Comparison of ENCODE assay signal across 27 cellular contexts in the genomic region with DNA sequence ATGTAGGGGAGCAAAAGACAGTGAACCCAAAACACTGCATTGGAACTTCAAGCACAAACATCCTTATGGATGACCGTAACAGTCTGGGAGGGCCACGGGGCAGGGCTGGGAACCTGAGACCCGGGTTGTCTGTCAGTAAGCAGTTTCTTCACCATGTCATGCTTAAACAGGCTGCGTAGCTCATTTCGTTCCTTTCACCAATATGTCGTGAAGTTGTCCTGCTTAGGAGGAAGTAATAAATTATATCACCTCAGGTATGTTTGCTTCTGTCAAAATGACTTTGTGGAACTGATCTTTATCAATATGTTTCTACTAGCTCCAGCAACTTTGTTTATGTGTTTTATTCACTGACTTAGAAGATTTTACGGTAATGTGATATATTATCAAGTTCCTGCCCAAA. TPM values are rescaled to one million over a fixed set of nuclear protein-coding genes. Genes with fewer than 3 reads are reported as not detected.
DNase-seq lines count a peak whose midpoint lies in the region; ATAC-seq, FAIRE-seq and TF ChIP-seq lines count a peak whose summit lies in the region.
"Had no signal": no experiment of that assay in that cellular context is flagged by ENCODE, and none has a peak within 500 bp of the region (broad histone marks: within the 10 kb centered on the region; RNA-seq: fewer than 3 reads in every experiment).

No MANE protein-coding gene starts in this region.

- no peak overlapping the region for H4K91ac ChIP-seq in trophoblast cell (ENCODE audit: low read depth, low read length)

- H3K9me3 ChIP-seq in K562 (replicated peaks; ENCODE audit: control insufficient read depth, insufficient read depth, low read depth, low read length), result peaks cover 8% of the 10 kb centered on the region
- peaks cover 4% of the 10 kb centered on the region for H3K9me3 ChIP-seq in trophoblast cell (ENCODE audit: insufficient read depth, low read depth, low read length)
- H3K9me3 ChIP-seq: BE2C had no signal

- TF ChIP-seq RAD21 in K562 (CRISPR knock-in tag; conservative IDR thresholded peaks at IDR 0.05 in 1 of 2, IDR thresholded peaks at IDR 0.05 in 1 of 2), result no peak

- H2BK5ac ChIP-seq in trophoblast cell (ENCODE audit: low read depth, low read length, poor library complexity), result no peak overlapping the region

- DNase-seq in T47D (ENCODE audit: low read depth in 1 of 2, low spot score in 1 of 2), result peak; percentile 27 to 92
- DNase-seq in MCF 10A (ENCODE audit: unreplicated experiment), result no peak
- DNase-seq in K562 (ENCODE audit: extremely low read depth in 1 of 4, low spot score in 3 of 4), result peak in 2 of 4 experiments; percentile 51 to 57
- no peak for DNase-seq in trophoblast cell
- no peak for DNase-seq in activated gamma-delta T cell treated with Interleukin-2 at 50 U/mL for 16 hours
- DNase-seq in NCI-H1930 (lab: John Stamatoyannopoulos, UW), result no peak
- no peak for DNase-seq in mesenteric fat pad (ENCODE audit: low spot score)
- DNase-seq: 8988T; ACHN; BE2C; CD4-positive, alpha-beta T cell; H9; Karpas-422; MV-4-11; NCI-H1105; NCI-H146; NCI-H2029; NCI-H2227 treated with DMSO at 0.1 percent for 48 hours; NCI-H526 treated with DMSO at 0.1 percent for 48 hours; Right ventricle myocardium superior; RPMI8226 had no signal

- H3K4me2 ChIP-seq in K562 (ENCODE audit: insufficient read depth, low read length) (peak overlapping the region; percentile 56), trophoblast cell (ENCODE audit: low read length) (no peak overlapping the region)
- H3K4me2 ChIP-seq: GM23338 had no signal

- H3K9me3 Mint-ChIP-seq in MCF 10A (ENCODE audit: unreplicated experiment), result peaks cover 14% of the 10 kb centered on the region

- H3K79me2 ChIP-seq in K562 (ENCODE audit: control insufficient read depth, insufficient read depth, low read length) (no peaks in the 10 kb centered on the region), trophoblast cell (ENCODE audit: control insufficient read depth, insufficient read depth, low read length, poor library complexity) (no peaks in the 10 kb centered on the region)

- no peak overlapping the region for H2AK5ac ChIP-seq in trophoblast cell (ENCODE audit: low read length)

- no peaks in the 10 kb centered on the region for H4K20me1 ChIP-seq in K562 (replicated peaks; ENCODE audit: control insufficient read depth, insufficient read depth, low read length)

- BruUV-seq in MCF 10A (replicated peaks; lab: Mats Ljungman, UMichigan), result no TSS peak
- no TSS peak for BruUV-seq in K562 (replicated peaks; lab: Mats Ljungman, UMichigan)

- H3K23ac ChIP-seq in trophoblast cell (ENCODE audit: low read length), result peak overlapping the region; percentile 40

- peak; percentile 86 for ATAC-seq in K562
- no peak for ATAC-seq in HG02884 (IDR thresholded peaks at IDR 0.05; ENCODE audit: unreplicated experiment)
- ATAC-seq: GM23338 had no signal

- H3K4me1 Mint-ChIP-seq in MCF 10A (ENCODE audit: insufficient read depth, unreplicated experiment), result no peaks in the 10 kb centered on the region

- WGBS in K562 (ENCODE audit: insufficient coverage, low coverage, missing lambda C conversion rate), result 6% methylated on average over 7 of the region's 7 CpGs
- no CpG with 5 or more reads among the region's 7 CpGs for WGBS in trophoblast cell (ENCODE audit: extremely low coverage, insufficient coverage, insufficient read length)

- no peaks in the 10 kb centered on the region for H3K27me3 ChIP-seq in K562 (ENCODE audit: control insufficient read depth in 2 of 2, insufficient read depth in 2 of 2, low read length in 2 of 2)
- H3K27me3 ChIP-seq in trophoblast cell (ENCODE audit: insufficient read depth, low read length), result no peaks in the 10 kb centered on the region
- H3K27me3 ChIP-seq: BE2C had no signal

- no peaks in the 10 kb centered on the region for H3K36me3 Mint-ChIP-seq in MCF 10A (ENCODE audit: insufficient read depth, unreplicated experiment)

- H3K14ac ChIP-seq in trophoblast cell (ENCODE audit: low read length), result no peak overlapping the region

- no peaks in the 10 kb centered on the region for H3K79me1 ChIP-seq in trophoblast cell (ENCODE audit: low read length)

- H4K12ac ChIP-seq in trophoblast cell (ENCODE audit: low read depth, low read length), result no peak overlapping the region

- no peak overlapping the region for H2BK120ac ChIP-seq in trophoblast cell (ENCODE audit: insufficient read depth, low read length, poor library complexity)

- peak overlapping the region; percentile 3 to 75; a peak in 2 of 4 replicates for H3K9ac ChIP-seq in K562 (ENCODE audit: insufficient read depth in 1 of 2, low read depth in 2 of 2, low read length in 2 of 2)
- no peak overlapping the region for H3K9ac ChIP-seq in trophoblast cell (ENCODE audit: low read length)

- H3K4me3 Mint-ChIP-seq in MCF 10A (ENCODE audit: unreplicated experiment), result no peak overlapping the region
- H3K4me3 Mint-ChIP-seq: CD4-positive, alpha-beta T cell; GM23338; H9 had no signal

- CTCF ChIA-PET in MCF 10A (lab: Yijun Ruan, JAX) (interaction anchor here (0.6 kb wide), 1 partner anchor 211 kb away, joined by 3 read pairs; no protein-coding TSS in a partner anchor), K562 (lab: Yijun Ruan, JAX; ENCODE audit: low intra/inter-chr PET ratio) (no interaction called here)

- POLR2A ChIA-PET in MCF 10A (lab: Yijun Ruan, JAX) (interaction anchor here (1.0 kb wide), 1 partner anchor 13 kb away, joined by 5 read pairs; the partner anchor contains the start of gene MAK), K562 (lab: Yijun Ruan, JAX) (interaction anchor here (1.0 to 1.8 kb wide), 3 partner anchors 8 to 322 kb away, joined by 3 to 4 read pairs (median 4); partner anchors contain the start of gene MAK)

- H3K18ac ChIP-seq in trophoblast cell (ENCODE audit: low read length), result no peak overlapping the region

- TF ChIP-seq POLR2A in K562 (conservative IDR thresholded peaks at IDR 0.05), result no peak

- peak overlapping the region; percentile 53 for H3K27ac ChIP-seq in K562 (ENCODE audit: extremely low read depth, low read depth, low read length)
- H3K27ac ChIP-seq in trophoblast cell (ENCODE audit: low read depth, low read length), result no peak overlapping the region

- no peak overlapping the region for H4K8ac ChIP-seq in trophoblast cell (ENCODE audit: low read depth, low read length)

- peak; percentile 54; the same call in 1 of the 2 replicates for TF ChIP-seq EP300 in K562 (IDR thresholded peaks at IDR 0.05; ENCODE audit: low read length)

- intact Hi-C loops in MCF 10A (cut with micrococcal nuclease), result no loop called here
- intact Hi-C loops in K562 (cut with micrococcal nuclease), result loop anchor here (2.0 kb wide), 1 partner anchor 218 kb away; no protein-coding TSS in a partner anchor

- H3K4me1 ChIP-seq in K562 (replicated peaks in 1 of 2; ENCODE audit: control insufficient read depth in 2 of 2, insufficient read depth in 2 of 2, low read length in 2 of 2), result peaks cover 8 to 11% of the 10 kb centered on the region in 2 experiments; a peak in 3 of 5 replicates
- H3K4me1 ChIP-seq in trophoblast cell (ENCODE audit: control insufficient read depth in 1 of 2, insufficient read depth in 2 of 2, low read length in 2 of 2), result peaks cover 0 to 3% of the 10 kb centered on the region in 2 experiments
- H3K4me1 ChIP-seq: BE2C had no signal

- H3K36me3 ChIP-seq in K562 (ENCODE audit: control insufficient read depth, insufficient read depth, low read length) (no peaks in the 10 kb centered on the region), trophoblast cell (ENCODE audit: control insufficient read depth in 1 of 2, insufficient read depth in 2 of 2, low read length in 2 of 2) (no peaks in the 10 kb centered on the region)
- H3K36me3 ChIP-seq: BE2C had no signal

- FAIRE-seq in K562 (lab: Jason Lieb, UNC), result peak; percentile 82
- FAIRE-seq: D721Med, GM18507 had no signal

- no peak for TF ChIP-seq CTCF in MCF 10A (IDR thresholded peaks at IDR 0.05; ENCODE audit: unreplicated experiment)
- TF ChIP-seq CTCF in K562 (IDR thresholded peaks at IDR 0.05 in 2 of 3, conservative IDR thresholded peaks at IDR 0.05 in 1 of 3; ENCODE audit: insufficient read depth in 2 of 3, low read depth in 1 of 3, low read length in 3 of 3), result no peak

- no peaks in the 10 kb centered on the region for H3K9me1 ChIP-seq in K562 (ENCODE audit: control insufficient read depth, insufficient read depth, low read length)

- in situ Hi-C loops in T47D (cut with HindIII; ENCODE audit: low pct_unique_long_range_greater_than_20kb, low sequenced_read_pairs), result no loop called here
- in situ Hi-C loops in K562 (cut with MboI), result no loop called here

- H2AFZ ChIP-seq in K562 (ENCODE audit: low read depth, low read length), result peak overlapping the region; percentile 89
- no peak overlapping the region for H2AFZ ChIP-seq in trophoblast cell (ENCODE audit: insufficient read depth, low read length, poor library complexity)
- H2AFZ ChIP-seq: GM23338 had no signal

- no peak overlapping the region for H3K4ac ChIP-seq in trophoblast cell (ENCODE audit: low read depth, low read length)

- peaks cover 4% of the 10 kb centered on the region for H3K27me3 Mint-ChIP-seq in MCF 10A (ENCODE audit: insufficient read depth, unreplicated experiment)

- H3K27ac Mint-ChIP-seq in MCF 10A (ENCODE audit: low read depth, unreplicated experiment), result no peak overlapping the region
- H3K27ac Mint-ChIP-seq: CD4-positive, alpha-beta T cell; GM23338; H9 had no signal

- H3K4me3 ChIP-seq in K562 (no peak overlapping the region), trophoblast cell (ENCODE audit: low read depth, low read length) (no peak overlapping the region)
- H3K4me3 ChIP-seq: GM23338 had no signal

- no peak overlapping the region for H2BK12ac ChIP-seq in trophoblast cell (ENCODE audit: low read length)

RNA-seq across cellular contexts. Expression of gene MAK, which starts 12.4 kb away (rescaled TPM):
- total RNA-seq in MCF 10A (2022) (not detected in 2 replicates), K562 (2014; rRNA removed) (0.41 TPM in 2 replicates), K562 (2014; rRNA removed; fragmentation: Illumina TruSeq; extraction: Trizol) (0.55 and 0.67 TPM in 2 replicates), K562 (2015; rRNA removed; fragmentation: Illumina TruSeq; extraction: Trizol) (0.41 and 0.51 TPM in 2 replicates), K562 (2021) (0.54 and 0.64 TPM in 2 replicates), mesenteric fat pad (0.71 TPM)
- total RNA-seq in K562 (2011; cell fraction: chromatin; rRNA removed; ENCODE audit: low replicate concordance), result 0.51 and 1.5 TPM in 2 replicates
- total RNA-seq in K562 (2011; cell fraction: nucleolus; rRNA removed), result 0.17 and 0.26 TPM in 2 replicates
- 0.31 and 0.59 TPM in 2 replicates for total RNA-seq in K562 (2011; cell fraction: nucleoplasm; rRNA removed)
- polyA plus RNA-seq in K562 (2011; rRNA removed) (0.18 and 0.31 TPM in 2 replicates), K562 (2014; fragmentation: Illumina TruSeq; extraction: Trizol) (0.55 and 0.58 TPM in 2 replicates), K562 (2014; fragmentation: Nextera tagmentation; extraction: Ambion mirVana) (1 to 10 TPM in 1 of 2 experiments, under 1 TPM in 1; 0.53 to 1.1 TPM), K562 (2014; rRNA removed) (0.25 and 0.43 TPM in 2 replicates)
- 0.10 TPM in 1 of 2 replicates, not detected in the other for polyA plus RNA-seq in K562 (2011; cell fraction: cytosol; rRNA removed)
- 0.14 and 0.18 TPM in 2 replicates for polyA plus RNA-seq in K562 (2011; cell fraction: nucleus; rRNA removed)
- 0.43 and 0.50 TPM in 2 replicates for polyA plus RNA-seq in K562 (2012)
- polyA minus RNA-seq in K562 (2011; rRNA and poly(A)+ RNA removed), result 0.15 and 0.42 TPM in 2 replicates
- 0.27 and 0.38 TPM in 2 replicates for polyA minus RNA-seq in K562 (2011; cell fraction: cytosol; rRNA and poly(A)+ RNA removed)
- polyA minus RNA-seq in K562 (2011; cell fraction: nucleus; rRNA and poly(A)+ RNA removed), result 0.22 and 0.27 TPM in 2 replicates
- 0.15 and 0.21 TPM in 2 replicates for polyA plus RNA-seq in trophoblast cell (2013)
- total RNA-seq: Right ventricle myocardium superior had no signal

RNA-seq across cellular contexts. Expression of gene GCM2, which starts 31.1 kb away (rescaled TPM):
- total RNA-seq in MCF 10A (2022) (not detected in 2 replicates), K562 (2014; rRNA removed) (not detected in 2 replicates), K562 (2014; rRNA removed; fragmentation: Illumina TruSeq; extraction: Trizol) (not detected in 2 replicates), K562 (2015; rRNA removed; fragmentation: Illumina TruSeq; extraction: Trizol) (not detected in 2 replicates), K562 (2021) (0.11 TPM in 1 of 2 replicates, not detected in the other), mesenteric fat pad (not detected)
- 0.16 TPM in 1 of 2 replicates, not detected in the other for total RNA-seq in K562 (2011; cell fraction: chromatin; rRNA removed; ENCODE audit: low replicate concordance)
- total RNA-seq in K562 (2011; cell fraction: nucleolus; rRNA removed), result not detected in 2 replicates
- total RNA-seq in K562 (2011; cell fraction: nucleoplasm; rRNA removed), result not detected in 2 replicates
- polyA plus RNA-seq in K562 (2011; rRNA removed) (0.04 TPM in 1 of 2 replicates, not detected in the other), K562 (2014; fragmentation: Illumina TruSeq; extraction: Trizol) (0.07 TPM in 1 of 2 replicates, not detected in the other), K562 (2014; fragmentation: Nextera tagmentation; extraction: Ambion mirVana) (under 1 TPM; 0.01 TPM), K562 (2014; rRNA removed) (not detected in 2 replicates)
- polyA plus RNA-seq in K562 (2011; cell fraction: cytosol; rRNA removed), result 0.07 TPM in 1 of 2 replicates, not detected in the other
- not detected in 2 replicates for polyA plus RNA-seq in K562 (2011; cell fraction: nucleus; rRNA removed)
- polyA plus RNA-seq in K562 (2012), result not detected in 2 replicates
- polyA minus RNA-seq in K562 (2011; rRNA and poly(A)+ RNA removed), result not detected in 2 replicates
- polyA minus RNA-seq in K562 (2011; cell fraction: cytosol; rRNA and poly(A)+ RNA removed), result not detected in 2 replicates
- polyA minus RNA-seq in K562 (2011; cell fraction: nucleus; rRNA and poly(A)+ RNA removed), result not detected in 2 replicates
- 0.81 and 0.82 TPM in 2 replicates for polyA plus RNA-seq in trophoblast cell (2013)
- total RNA-seq: CD4-positive, alpha-beta T cell; GM23338; M059J; NCI-H460; Right ventricle myocardium superior had no signal
- polyA plus RNA-seq: GM23338 had no signal

RNA-seq across cellular contexts. Expression of gene SYCP2L, which starts 36.1 kb away (rescaled TPM):
- total RNA-seq in MCF 10A (2022) (not detected in 2 replicates), K562 (2014; rRNA removed) (11.2 and 18.8 TPM in 2 replicates), K562 (2014; rRNA removed; fragmentation: Illumina TruSeq; extraction: Trizol) (29.7 and 29.8 TPM in 2 replicates), K562 (2015; rRNA removed; fragmentation: Illumina TruSeq; extraction: Trizol) (22.0 and 27.1 TPM in 2 replicates), K562 (2021) (18.1 and 21.5 TPM in 2 replicates), mesenteric fat pad (0.93 TPM)
- 49.5 and 138 TPM in 2 replicates for total RNA-seq in K562 (2011; cell fraction: chromatin; rRNA removed; ENCODE audit: low replicate concordance)
- 18.3 and 30.9 TPM in 2 replicates for total RNA-seq in K562 (2011; cell fraction: nucleolus; rRNA removed)
- 67.9 and 97.6 TPM in 2 replicates for total RNA-seq in K562 (2011; cell fraction: nucleoplasm; rRNA removed)
- polyA plus RNA-seq in K562 (2011; rRNA removed) (46.9 and 64.9 TPM in 2 replicates), K562 (2014; fragmentation: Illumina TruSeq; extraction: Trizol) (20.6 and 31.5 TPM in 2 replicates), K562 (2014; fragmentation: Nextera tagmentation; extraction: Ambion mirVana) (10 to 100 TPM; 12.4 to 16.2 TPM), K562 (2014; rRNA removed) (25.0 and 29.9 TPM in 2 replicates)
- polyA plus RNA-seq in K562 (2011; cell fraction: cytosol; rRNA removed), result 3.7 and 6.8 TPM in 2 replicates
- polyA plus RNA-seq in K562 (2011; cell fraction: nucleus; rRNA removed), result 83.3 and 135 TPM in 2 replicates
- polyA plus RNA-seq in K562 (2012), result 8.3 and 18.2 TPM in 2 replicates
- polyA minus RNA-seq in K562 (2011; rRNA and poly(A)+ RNA removed), result 20.9 and 28.4 TPM in 2 replicates
- 7.8 and 9.1 TPM in 2 replicates for polyA minus RNA-seq in K562 (2011; cell fraction: cytosol; rRNA and poly(A)+ RNA removed)
- 20.5 and 38.4 TPM in 2 replicates for polyA minus RNA-seq in K562 (2011; cell fraction: nucleus; rRNA and poly(A)+ RNA removed)
- polyA plus RNA-seq in trophoblast cell (2013), result 2.5 and 2.6 TPM in 2 replicates
- total RNA-seq: M059J had no signal

Comparison
In these comparisons a context has a peak if more than half of its experiments do, and no peak if none do; other contexts are left out.
1. DNase-seq: peak in T47D (2 of 2); none in MCF 10A (single experiment), trophoblast cell (0 of 2), activated gamma-delta T cell treated with Interleukin-2 at 50 U/mL for 16 hours (single experiment), NCI-H1930 (0 of 2) and mesenteric fat pad (single experiment).